ENCODE assay signal across 8 cellular contexts in the genomic region with DNA sequence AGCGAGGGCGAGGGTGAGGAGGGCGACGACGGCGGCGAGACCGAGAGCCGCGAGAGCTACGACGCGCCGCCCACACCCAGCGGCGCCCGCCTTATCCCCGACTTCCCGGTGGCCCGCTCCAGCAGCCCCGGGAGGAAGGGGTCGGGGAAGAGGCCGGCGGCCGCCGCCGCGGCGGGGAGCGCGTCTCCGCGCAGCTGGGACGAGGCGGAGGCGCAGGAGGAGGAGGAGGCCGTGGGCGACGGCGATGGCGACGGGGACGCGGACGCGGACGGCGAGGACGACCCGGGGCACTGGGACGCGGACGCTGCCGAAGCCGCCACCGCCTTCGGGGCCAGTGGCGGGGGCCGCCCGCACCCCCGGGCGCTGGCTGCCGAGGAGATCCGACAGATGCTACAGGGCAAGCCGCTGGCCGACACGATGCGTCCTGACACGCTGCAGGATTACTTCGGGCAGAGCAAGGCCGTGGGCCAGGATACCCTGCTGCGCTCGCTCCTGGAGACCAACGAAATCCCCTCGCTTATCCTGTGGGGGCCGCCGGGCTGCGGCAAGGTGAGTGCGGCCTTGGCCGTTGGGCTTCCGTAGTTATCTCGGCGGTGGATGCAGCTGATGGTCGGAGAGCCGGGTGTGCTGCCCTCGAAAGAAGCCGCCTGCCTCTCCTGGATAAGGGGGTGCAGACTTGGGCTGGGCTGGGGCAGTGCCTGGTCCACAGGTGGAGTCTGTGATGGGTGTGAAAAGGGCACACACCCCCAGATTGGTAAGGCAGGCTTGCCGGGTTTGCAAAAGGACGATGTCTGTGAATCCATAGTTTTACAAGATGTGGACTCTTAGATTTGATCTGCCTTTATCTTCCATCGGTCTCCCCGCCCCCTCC.
DNase-seq lines count a peak whose midpoint lies in the region; ATAC-seq and TF ChIP-seq lines count a peak whose summit lies in the region.

No MANE protein-coding gene starts in this region.

- peaks cover 53% of the 10 kb centered on the region for H4K20me1 ChIP-seq in BLaER1

- H3K4me2 ChIP-seq in BLaER1 = peak overlapping the region; percentile 93

- H3K27ac ChIP-seq in BLaER1 (peak overlapping the region; percentile 96), SK-N-MC (peak overlapping the region; percentile 59; the same call in 1 of the 2 replicates), brain microvascular endothelial cell (peak overlapping the region; percentile 70)

- H3K27me3 ChIP-seq in BLaER1 (no peaks in the 10 kb centered on the region), brain microvascular endothelial cell (replicated peaks) (no peaks in the 10 kb centered on the region)

- no peak for TF ChIP-seq CTCF in brain microvascular endothelial cell (IDR thresholded peaks at IDR 0.05; ENCODE audit: low read depth, low read length, missing control alignments)

- peaks cover 47% of the 10 kb centered on the region for H3K4me1 ChIP-seq in BLaER1

- H3K9me3 ChIP-seq in BLaER1 (peaks cover 11% of the 10 kb centered on the region), SK-N-MC (ENCODE audit: low read depth, low read length) (no peaks in the 10 kb centered on the region)

- H3K4me3 ChIP-seq in BLaER1 = peak overlapping the region; percentile 93
- peak overlapping the region; percentile 94 for H3K4me3 ChIP-seq in SK-N-MC
- peak overlapping the region; percentile 91 for H3K4me3 ChIP-seq in brain microvascular endothelial cell (ENCODE audit: low read depth, low read length)

- in situ Hi-C loops in brain microvascular endothelial cell (cut with HindIII; ENCODE audit: low pct_ligation_motif_present, low sequenced_read_pairs) = no loop called here

- peaks cover 19% of the 10 kb centered on the region for H3K36me3 ChIP-seq in BLaER1
- H3K36me3 ChIP-seq in SK-N-MC (ENCODE audit: insufficient read depth, low read length) = peaks cover 23% of the 10 kb centered on the region
- peaks cover under 1% of the 10 kb centered on the region for H3K36me3 ChIP-seq in brain microvascular endothelial cell (replicated peaks)

- DNase-seq in SK-N-MC (ENCODE audit: low read depth, low spot score) (no peak), brain microvascular endothelial cell (no peak), islet precursor cell (peak; percentile 78), putamen (ENCODE audit: low spot score) (no peak)
- peak; percentile 22 for DNase-seq in stimulated activated CD4-positive, alpha-beta T cell treated with anti-CD3 and anti-CD28 coated beads, Interleukin-2, amount 100 ng/mL, for 4 hours (ENCODE audit: low read depth)

- H3K9ac ChIP-seq in BLaER1 (peak overlapping the region; percentile 93), SK-N-MC (ENCODE audit: insufficient read length) (peak overlapping the region; percentile 87)

- ATAC-seq in GM19025 (IDR thresholded peaks at IDR 0.05; ENCODE audit: low read depth, unreplicated experiment) = peak; percentile 21
- ATAC-seq in HG03135 (IDR thresholded peaks at IDR 0.05; ENCODE audit: unreplicated experiment) = peak; percentile 28

Comparison
In these comparisons a context has a peak if more than half of its experiments do, and no peak if none do; other contexts are left out.
1. DNase-seq: peak in islet precursor cell (single experiment) and stimulated activated CD4-positive, alpha-beta T cell treated with anti-CD3 and anti-CD28 coated beads, Interleukin-2, amount 100 ng/mL, for 4 hours (single experiment); none in SK-N-MC (single experiment), brain microvascular endothelial cell (single experiment) and putamen (single experiment).
2. Peak in every context shown above with its lines, with median percentiles within 50 percentile points of each other: H3K27ac ChIP-seq and H3K4me3 ChIP-seq.